In the genomic region with DNA sequence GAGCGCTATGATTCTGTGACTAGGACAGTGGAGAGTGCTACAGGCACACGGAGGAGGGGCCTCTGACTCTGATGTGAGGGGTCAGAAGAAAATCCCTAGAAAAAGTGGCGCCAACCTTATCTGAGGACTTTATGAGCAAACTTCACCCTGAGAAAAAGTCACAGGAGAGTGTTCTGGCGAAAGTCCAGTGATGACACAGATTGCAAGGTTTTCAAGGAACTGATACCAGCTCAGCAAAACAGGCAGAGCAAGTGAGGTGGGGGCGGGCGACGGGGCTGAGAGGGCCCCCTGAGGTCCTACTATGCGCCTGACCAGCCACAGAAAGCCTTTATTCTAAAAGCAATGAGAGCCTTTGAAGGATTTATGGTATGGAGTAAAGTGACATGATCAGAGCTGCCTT, we compare ENCODE assay signal across 1 cellular context.
TF ChIP-seq lines count a peak whose summit lies in the region.

No MANE protein-coding gene starts in this region.

TF ChIP-seq in K562, 482 proteins besides CTCF, POLR2A, EP300 and RAD21 (continued from another document and continues in another):
- TF ChIP-seq, protein P1, sequence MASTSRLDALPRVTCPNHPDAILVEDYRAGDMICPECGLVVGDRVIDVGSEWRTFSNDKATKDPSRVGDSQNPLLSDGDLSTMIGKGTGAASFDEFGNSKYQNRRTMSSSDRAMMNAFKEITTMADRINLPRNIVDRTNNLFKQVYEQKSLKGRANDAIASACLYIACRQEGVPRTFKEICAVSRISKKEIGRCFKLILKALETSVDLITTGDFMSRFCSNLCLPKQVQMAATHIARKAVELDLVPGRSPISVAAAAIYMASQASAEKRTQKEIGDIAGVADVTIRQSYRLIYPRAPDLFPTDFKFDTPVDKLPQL (IDR thresholded peaks at IDR 0.05; ENCODE audit: extremely low read depth, insufficient read length): no peak
- no peak for TF ChIP-seq HSF4 (CRISPR knock-in tag; IDR thresholded peaks at IDR 0.05; ENCODE audit: borderline replicate concordance)
- peak; percentile 79 for TF ChIP-seq MEIS2 (IDR thresholded peaks at IDR 0.05; ENCODE audit: partially characterized antibody)
- TF ChIP-seq NEUROD1 (IDR thresholded peaks at IDR 0.05; ENCODE audit: borderline replicate concordance, low read depth, low read length, partially characterized antibody): peak; percentile 47
- TF ChIP-seq HDAC2 (IDR thresholded peaks at IDR 0.05): peak; percentile 96
- TF ChIP-seq YY1 (IDR thresholded peaks at IDR 0.05; ENCODE audit: borderline replicate concordance in 1 of 3, control insufficient read depth in 1 of 3, extremely low read depth in 1 of 3, insufficient read depth in 3 of 3, insufficient read length in 1 of 3, insufficient replicate concordance in 2 of 3, low read depth in 1 of 3, low read length in 2 of 3): peak in 1 of 3 experiments; percentile 7
- TF ChIP-seq CREB1 (IDR thresholded peaks at IDR 0.05): 0 out of 2 replicates have a peak, but pooled peaks have one; percentile 46
- no peak for TF ChIP-seq CREB1 (CRISPR knock-in tag; IDR thresholded peaks at IDR 0.05)
- TF ChIP-seq SREBF1 (IDR thresholded peaks at IDR 0.05; ENCODE audit: borderline replicate concordance, low read depth, low read length): no peak
- TF ChIP-seq FOXK2 (conservative IDR thresholded peaks at IDR 0.05 in 1 of 2, IDR thresholded peaks at IDR 0.05 in 1 of 2; ENCODE audit: low read depth in 2 of 2): no peak
- peak; percentile 82 for TF ChIP-seq GATAD2A (IDR thresholded peaks at IDR 0.05)
- TF ChIP-seq, protein P2, sequence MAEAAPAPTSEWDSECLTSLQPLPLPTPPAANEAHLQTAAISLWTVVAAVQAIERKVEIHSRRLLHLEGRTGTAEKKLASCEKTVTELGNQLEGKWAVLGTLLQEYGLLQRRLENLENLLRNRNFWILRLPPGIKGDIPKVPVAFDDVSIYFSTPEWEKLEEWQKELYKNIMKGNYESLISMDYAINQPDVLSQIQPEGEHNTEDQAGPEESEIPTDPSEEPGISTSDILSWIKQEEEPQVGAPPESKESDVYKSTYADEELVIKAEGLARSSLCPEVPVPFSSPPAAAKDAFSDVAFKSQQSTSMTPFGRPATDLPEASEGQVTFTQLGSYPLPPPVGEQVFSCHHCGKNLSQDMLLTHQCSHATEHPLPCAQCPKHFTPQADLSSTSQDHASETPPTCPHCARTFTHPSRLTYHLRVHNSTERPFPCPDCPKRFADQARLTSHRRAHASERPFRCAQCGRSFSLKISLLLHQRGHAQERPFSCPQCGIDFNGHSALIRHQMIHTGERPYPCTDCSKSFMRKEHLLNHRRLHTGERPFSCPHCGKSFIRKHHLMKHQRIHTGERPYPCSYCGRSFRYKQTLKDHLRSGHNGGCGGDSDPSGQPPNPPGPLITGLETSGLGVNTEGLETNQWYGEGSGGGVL (CRISPR knock-in tag; IDR thresholded peaks at IDR 0.05): no peak
- TF ChIP-seq CBX5 (IDR thresholded peaks at IDR 0.05; ENCODE audit: borderline replicate concordance, low read depth): no peak
- TF ChIP-seq, protein P3, sequence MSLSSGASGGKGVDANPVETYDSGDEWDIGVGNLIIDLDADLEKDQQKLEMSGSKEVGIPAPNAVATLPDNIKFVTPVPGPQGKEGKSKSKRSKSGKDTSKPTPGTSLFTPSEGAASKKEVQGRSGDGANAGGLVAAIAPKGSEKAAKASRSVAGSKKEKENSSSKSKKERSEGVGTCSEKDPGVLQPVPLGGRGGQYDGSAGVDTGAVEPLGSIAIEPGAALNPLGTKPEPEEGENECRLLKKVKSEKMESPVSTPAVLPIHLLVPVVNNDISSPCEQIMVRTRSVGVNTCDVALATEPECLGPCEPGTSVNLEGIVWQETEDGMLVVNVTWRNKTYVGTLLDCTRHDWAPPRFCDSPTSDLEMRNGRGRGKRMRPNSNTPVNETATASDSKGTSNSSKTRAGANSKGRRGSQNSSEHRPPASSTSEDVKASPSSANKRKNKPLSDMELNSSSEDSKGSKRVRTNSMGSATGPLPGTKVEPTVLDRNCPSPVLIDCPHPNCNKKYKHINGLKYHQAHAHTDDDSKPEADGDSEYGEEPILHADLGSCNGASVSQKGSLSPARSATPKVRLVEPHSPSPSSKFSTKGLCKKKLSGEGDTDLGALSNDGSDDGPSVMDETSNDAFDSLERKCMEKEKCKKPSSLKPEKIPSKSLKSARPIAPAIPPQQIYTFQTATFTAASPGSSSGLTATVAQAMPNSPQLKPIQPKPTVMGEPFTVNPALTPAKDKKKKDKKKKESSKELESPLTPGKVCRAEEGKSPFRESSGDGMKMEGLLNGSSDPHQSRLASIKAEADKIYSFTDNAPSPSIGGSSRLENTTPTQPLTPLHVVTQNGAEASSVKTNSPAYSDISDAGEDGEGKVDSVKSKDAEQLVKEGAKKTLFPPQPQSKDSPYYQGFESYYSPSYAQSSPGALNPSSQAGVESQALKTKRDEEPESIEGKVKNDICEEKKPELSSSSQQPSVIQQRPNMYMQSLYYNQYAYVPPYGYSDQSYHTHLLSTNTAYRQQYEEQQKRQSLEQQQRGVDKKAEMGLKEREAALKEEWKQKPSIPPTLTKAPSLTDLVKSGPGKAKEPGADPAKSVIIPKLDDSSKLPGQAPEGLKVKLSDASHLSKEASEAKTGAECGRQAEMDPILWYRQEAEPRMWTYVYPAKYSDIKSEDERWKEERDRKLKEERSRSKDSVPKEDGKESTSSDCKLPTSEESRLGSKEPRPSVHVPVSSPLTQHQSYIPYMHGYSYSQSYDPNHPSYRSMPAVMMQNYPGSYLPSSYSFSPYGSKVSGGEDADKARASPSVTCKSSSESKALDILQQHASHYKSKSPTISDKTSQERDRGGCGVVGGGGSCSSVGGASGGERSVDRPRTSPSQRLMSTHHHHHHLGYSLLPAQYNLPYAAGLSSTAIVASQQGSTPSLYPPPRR (CRISPR knock-in tag; IDR thresholded peaks at IDR 0.05; ENCODE audit: borderline replicate concordance): no peak
- TF ChIP-seq, protein P4, sequence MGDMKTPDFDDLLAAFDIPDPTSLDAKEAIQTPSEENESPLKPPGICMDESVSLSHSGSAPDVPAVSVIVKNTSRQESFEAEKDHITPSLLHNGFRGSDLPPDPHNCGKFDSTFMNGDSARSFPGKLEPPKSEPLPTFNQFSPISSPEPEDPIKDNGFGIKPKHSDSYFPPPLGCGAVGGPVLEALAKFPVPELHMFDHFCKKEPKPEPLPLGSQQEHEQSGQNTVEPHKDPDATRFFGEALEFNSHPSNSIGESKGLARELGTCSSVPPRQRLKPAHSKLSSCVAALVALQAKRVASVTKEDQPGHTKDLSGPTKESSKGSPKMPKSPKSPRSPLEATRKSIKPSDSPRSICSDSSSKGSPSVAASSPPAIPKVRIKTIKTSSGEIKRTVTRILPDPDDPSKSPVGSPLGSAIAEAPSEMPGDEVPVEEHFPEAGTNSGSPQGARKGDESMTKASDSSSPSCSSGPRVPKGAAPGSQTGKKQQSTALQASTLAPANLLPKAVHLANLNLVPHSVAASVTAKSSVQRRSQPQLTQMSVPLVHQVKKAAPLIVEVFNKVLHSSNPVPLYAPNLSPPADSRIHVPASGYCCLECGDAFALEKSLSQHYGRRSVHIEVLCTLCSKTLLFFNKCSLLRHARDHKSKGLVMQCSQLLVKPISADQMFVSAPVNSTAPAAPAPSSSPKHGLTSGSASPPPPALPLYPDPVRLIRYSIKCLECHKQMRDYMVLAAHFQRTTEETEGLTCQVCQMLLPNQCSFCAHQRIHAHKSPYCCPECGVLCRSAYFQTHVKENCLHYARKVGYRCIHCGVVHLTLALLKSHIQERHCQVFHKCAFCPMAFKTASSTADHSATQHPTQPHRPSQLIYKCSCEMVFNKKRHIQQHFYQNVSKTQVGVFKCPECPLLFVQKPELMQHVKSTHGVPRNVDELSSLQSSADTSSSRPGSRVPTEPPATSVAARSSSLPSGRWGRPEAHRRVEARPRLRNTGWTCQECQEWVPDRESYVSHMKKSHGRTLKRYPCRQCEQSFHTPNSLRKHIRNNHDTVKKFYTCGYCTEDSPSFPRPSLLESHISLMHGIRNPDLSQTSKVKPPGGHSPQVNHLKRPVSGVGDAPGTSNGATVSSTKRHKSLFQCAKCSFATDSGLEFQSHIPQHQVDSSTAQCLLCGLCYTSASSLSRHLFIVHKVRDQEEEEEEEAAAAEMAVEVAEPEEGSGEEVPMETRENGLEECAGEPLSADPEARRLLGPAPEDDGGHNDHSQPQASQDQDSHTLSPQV (IDR thresholded peaks at IDR 0.05): no peak; the same call in 1 of the 2 replicates
- no peak for TF ChIP-seq TEAD2 (tag; IDR thresholded peaks at IDR 0.05)
- TF ChIP-seq, protein P5, sequence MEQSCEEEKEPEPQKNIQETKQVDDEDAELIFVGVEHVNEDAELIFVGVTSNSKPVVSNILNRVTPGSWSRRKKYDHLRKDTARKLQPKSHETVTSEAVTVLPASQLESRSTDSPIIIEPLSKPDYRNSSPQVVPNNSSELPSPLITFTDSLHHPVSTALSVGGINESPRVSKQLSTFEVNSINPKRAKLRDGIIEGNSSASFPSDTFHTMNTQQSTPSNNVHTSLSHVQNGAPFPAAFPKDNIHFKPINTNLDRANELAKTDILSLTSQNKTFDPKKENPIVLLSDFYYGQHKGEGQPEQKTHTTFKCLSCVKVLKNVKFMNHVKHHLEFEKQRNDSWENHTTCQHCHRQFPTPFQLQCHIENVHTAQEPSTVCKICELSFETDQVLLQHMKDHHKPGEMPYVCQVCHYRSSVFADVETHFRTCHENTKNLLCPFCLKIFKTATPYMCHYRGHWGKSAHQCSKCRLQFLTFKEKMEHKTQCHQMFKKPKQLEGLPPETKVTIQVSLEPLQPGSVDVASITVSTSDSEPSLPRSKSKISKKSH (CRISPR knock-in tag; IDR thresholded peaks at IDR 0.05): no peak
- TF ChIP-seq ZNF740 (CRISPR knock-in tag; IDR thresholded peaks at IDR 0.05): no peak
- no peak; a peak in 1 of 4 replicates for TF ChIP-seq ZNF740 (tag; IDR thresholded peaks at IDR 0.05)
- no peak for TF ChIP-seq POLR2AphosphoS2 (IDR thresholded peaks at IDR 0.05; ENCODE audit: low read length)
- peak; percentile 89; the same call in 1 of the 2 replicates for TF ChIP-seq MTA3 (IDR thresholded peaks at IDR 0.05; ENCODE audit: borderline replicate concordance)
- TF ChIP-seq ZBTB34 (CRISPR knock-in tag; IDR thresholded peaks at IDR 0.05): no peak
- no peak for TF ChIP-seq RBM25 (IDR thresholded peaks at IDR 0.05; ENCODE audit: low read depth, low read length, severe bottlenecking)
- no peak for TF ChIP-seq GMEB1 (CRISPR knock-in tag; IDR thresholded peaks at IDR 0.05)
- TF ChIP-seq ZFP36 (IDR thresholded peaks at IDR 0.05; ENCODE audit: low read depth, low read length, partially characterized antibody): peak; percentile 4
- no peak for TF ChIP-seq ELF4 (CRISPR knock-in tag; IDR thresholded peaks at IDR 0.05)
- TF ChIP-seq TCF7L2 (IDR thresholded peaks at IDR 0.05; ENCODE audit: low read depth, low read length): no peak
- TF ChIP-seq ILK (tag; IDR thresholded peaks at IDR 0.05; ENCODE audit: borderline replicate concordance, low read depth): no peak
- TF ChIP-seq ZNF445 (CRISPR knock-in tag; IDR thresholded peaks at IDR 0.05; ENCODE audit: low read depth): no peak
- peak; percentile 67; the same call in 1 of the 2 replicates for TF ChIP-seq ZNF766 (CRISPR knock-in tag; conservative IDR thresholded peaks at IDR 0.05)
- peak; percentile 61 to 91; a peak in 3 of 4 replicates for TF ChIP-seq MAZ (CRISPR knock-in tag; conservative IDR thresholded peaks at IDR 0.05 in 1 of 2, IDR thresholded peaks at IDR 0.05 in 1 of 2)
- peak; percentile 91 for TF ChIP-seq PHF21A (IDR thresholded peaks at IDR 0.05; ENCODE audit: borderline replicate concordance, low read depth)
- TF ChIP-seq MTA1 (IDR thresholded peaks at IDR 0.05; ENCODE audit: borderline replicate concordance): peak; percentile 72; the same call in 1 of the 2 replicates
- TF ChIP-seq NR2F6 (CRISPR knock-in tag; IDR thresholded peaks at IDR 0.05): no peak
- no peak for TF ChIP-seq ZNF146 (CRISPR knock-in tag; IDR thresholded peaks at IDR 0.05; ENCODE audit: unreplicated experiment)
- TF ChIP-seq TOE1 (IDR thresholded peaks at IDR 0.05; ENCODE audit: borderline replicate concordance): peak; percentile 26; the same call in 1 of the 2 replicates
- no peak for TF ChIP-seq TOE1 (CRISPR knock-in tag; IDR thresholded peaks at IDR 0.05; ENCODE audit: borderline replicate concordance, low read depth)
